11 cellular contexts compared by ENCODE assay signal in genomic region chr7:93461350-93461749, GRCh38.
DNase-seq lines count a peak whose midpoint lies in the region; ATAC-seq and TF ChIP-seq lines count a peak whose summit lies in the region.
"Had no signal": no experiment of that assay in that cellular context is flagged by ENCODE, and none has a peak within 500 bp of the region (broad histone marks: within the 10 kb centered on the region; RNA-seq: fewer than 3 reads in every experiment).

No MANE protein-coding gene starts in this region.

- ATAC-seq in WTC11 (peak; percentile 84), HG03378 (IDR thresholded peaks at IDR 0.05; ENCODE audit: unreplicated experiment) (no peak), GM21381 (IDR thresholded peaks at IDR 0.05; ENCODE audit: unreplicated experiment) (no peak)

- no peaks in the 10 kb centered on the region for H3K36me3 ChIP-seq in brain microvascular endothelial cell (replicated peaks)
- H3K36me3 ChIP-seq: BE2C, sigmoid colon had no signal

- H3K27me3 ChIP-seq in brain microvascular endothelial cell (replicated peaks): no peaks in the 10 kb centered on the region
- H3K27me3 ChIP-seq: BE2C, sigmoid colon had no signal

- no peak overlapping the region for H3K27ac Mint-ChIP-seq in WTC11

- no peaks in the 10 kb centered on the region for H3K27me3 Mint-ChIP-seq in WTC11 (ENCODE audit: low read depth)

- no peaks in the 10 kb centered on the region for H3K36me3 Mint-ChIP-seq in WTC11

- no peak overlapping the region for H3K4me3 ChIP-seq in brain microvascular endothelial cell (ENCODE audit: low read depth, low read length)
- H3K4me3 ChIP-seq: lung, sigmoid colon had no signal

- POLR2A ChIA-PET in WTC11 (lab: Charles Lee): no interaction called here

- TF ChIP-seq CTCF in WTC11 (IDR thresholded peaks at IDR 0.05) (no peak), brain microvascular endothelial cell (IDR thresholded peaks at IDR 0.05; ENCODE audit: low read depth, low read length, missing control alignments) (no peak)

- CTCF ChIA-PET in WTC11 (lab: Charles Lee): interaction anchor here (0.7 to 1.8 kb wide), 10 partner anchors 14 to 626 kb away, joined by 3 to 33 read pairs (median 4); no protein-coding TSS in a partner anchor

- H3K27ac ChIP-seq in brain microvascular endothelial cell: no peak overlapping the region
- H3K27ac ChIP-seq: sigmoid colon had no signal

- peak; percentile 3 to 47 for DNase-seq in NCI-H524 (lab: John Stamatoyannopoulos, UW)
- no peak for DNase-seq in NCI-H524 treated with DMSO at 0.1 percent for 48 hours (lab: John Stamatoyannopoulos, UW)
- DNase-seq in NCI-H2081 treated with DMSO at 0.1 percent for 48 hours (lab: John Stamatoyannopoulos, UW): peak; percentile 34
- no peak for DNase-seq in WTC11 (ENCODE audit: low spot score)
- DNase-seq in putamen (ENCODE audit: low spot score): peak; percentile 1
- no peak for DNase-seq in brain microvascular endothelial cell
- DNase-seq: BE2C, sigmoid colon had no signal

- in situ Hi-C loops in brain microvascular endothelial cell (cut with HindIII; ENCODE audit: low pct_ligation_motif_present, low sequenced_read_pairs): no loop called here

- no peaks in the 10 kb centered on the region for H3K4me1 Mint-ChIP-seq in WTC11

- H3K9me3 Mint-ChIP-seq in WTC11: no peaks in the 10 kb centered on the region

- no peak overlapping the region for H3K4me3 Mint-ChIP-seq in WTC11

TF ChIP-seq in WTC11, 78 proteins besides CTCF, POLR2A, EP300 and RAD21:
- TF ChIP-seq FOXP1 (CRISPR knock-in tag; IDR thresholded peaks at IDR 0.05; ENCODE audit: borderline replicate concordance) (no peak), SP1 (CRISPR knock-in tag; conservative IDR thresholded peaks at IDR 0.05) (no peak), ZNF317 (CRISPR knock-in tag; IDR thresholded peaks at IDR 0.05; ENCODE audit: borderline replicate concordance, low read depth) (no peak), NR2C2 (CRISPR knock-in tag; IDR thresholded peaks at IDR 0.05) (no peak), SOX15 (CRISPR knock-in tag; IDR thresholded peaks at IDR 0.05) (no peak)

Comparison
In these comparisons a context has a peak if more than half of its experiments do, and no peak if none do; other contexts are left out.
1. DNase-seq: peak in NCI-H524 (2 of 2), NCI-H2081 treated with DMSO at 0.1 percent for 48 hours (single experiment) and putamen (single experiment); none in NCI-H524 treated with DMSO at 0.1 percent for 48 hours (single experiment), WTC11 (single experiment) and brain microvascular endothelial cell (single experiment).